Comparison of ENCODE assay signal across 9 cellular contexts in the genomic region with DNA sequence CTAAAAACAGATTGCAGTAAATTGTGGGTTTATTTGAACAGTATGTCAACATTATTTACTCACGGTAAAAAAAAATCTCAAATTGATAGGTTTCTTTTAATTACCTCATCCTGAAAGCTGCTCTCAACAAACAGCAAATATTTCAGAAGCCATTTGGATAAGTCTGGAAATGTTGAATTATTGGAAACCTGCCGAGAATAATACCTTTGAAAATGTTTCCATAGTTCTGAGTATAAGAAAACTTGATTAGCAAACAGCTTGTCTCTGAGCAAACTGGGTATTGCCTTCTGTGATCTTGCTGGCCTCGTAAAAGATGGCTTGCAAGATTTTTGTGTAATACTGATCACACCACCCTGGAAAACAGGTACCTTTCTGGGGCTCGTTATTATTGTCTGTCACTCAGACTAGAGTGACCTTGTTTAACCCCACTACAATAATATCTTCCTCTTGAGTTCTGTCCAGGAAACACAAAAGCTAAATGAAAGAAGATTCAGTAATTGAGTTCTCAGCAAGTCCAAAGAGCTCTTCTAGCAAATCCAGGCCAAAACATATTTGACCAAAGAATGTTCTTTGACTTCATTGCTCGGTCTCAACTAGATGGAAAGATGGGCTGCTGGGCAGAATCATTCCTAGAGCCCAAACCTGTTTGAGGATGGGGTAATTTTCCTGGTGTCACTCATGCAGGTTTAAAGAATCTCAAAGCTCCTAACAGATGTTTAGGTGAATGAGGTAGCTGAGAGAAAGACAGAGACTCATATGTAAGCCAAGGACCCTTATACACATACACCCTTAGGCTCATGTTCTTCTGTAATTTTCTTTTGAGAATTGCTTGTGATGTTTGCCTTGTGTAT.
DNase-seq lines count a peak whose midpoint lies in the region; ATAC-seq and TF ChIP-seq lines count a peak whose summit lies in the region.
"Had no signal": no experiment of that assay in that cellular context is flagged by ENCODE, and none has a peak within 500 bp of the region (broad histone marks: within the 10 kb centered on the region; RNA-seq: fewer than 3 reads in every experiment).

No MANE protein-coding gene starts in this region.

- H3K4me1 ChIP-seq in KMS-11 (ENCODE audit: low read depth, poor library complexity, severe bottlenecking) (peaks cover 32% of the 10 kb centered on the region), neuronal stem cell (ENCODE audit: control insufficient read depth in 2 of 2, insufficient read depth in 1 of 2, low read depth in 1 of 2, low read length in 2 of 2) (peaks cover 0 to 3% of the 10 kb centered on the region in 2 donors)

- H3K9ac ChIP-seq in KMS-11, result peak overlapping the region; percentile 97
- H3K9ac ChIP-seq in neuronal stem cell (ENCODE audit: low read depth, low read length, poor library complexity), result no peak overlapping the region

- H3K9me3 Mint-ChIP-seq in memory B cell, result peaks cover 2% of the 10 kb centered on the region

- no peak for ATAC-seq in memory B cell (ENCODE audit: low read depth)
- no peak for ATAC-seq in HG03039 (IDR thresholded peaks at IDR 0.05; ENCODE audit: unreplicated experiment)
- ATAC-seq in HG03135 (IDR thresholded peaks at IDR 0.05; ENCODE audit: unreplicated experiment), result no peak

- no peak overlapping the region for H2BK15ac ChIP-seq in neuronal stem cell (ENCODE audit: low read length)

- H2AFZ ChIP-seq in KMS-11 (ENCODE audit: low read depth) (peak overlapping the region; percentile 90), neuronal stem cell (ENCODE audit: low read length) (no peak overlapping the region)

- H3K27ac ChIP-seq in KMS-11, result peak overlapping the region; percentile 95
- peak overlapping the region; percentile 58 for H3K27ac ChIP-seq in angular gyrus (ENCODE audit: low read depth, low read length)
- H3K27ac ChIP-seq in neuronal stem cell (replicated peaks; ENCODE audit: low read length), result no peak overlapping the region

- no peaks in the 10 kb centered on the region for H3K36me3 Mint-ChIP-seq in memory B cell

- no peak overlapping the region for H3K27ac Mint-ChIP-seq in memory B cell

- H3K36me3 ChIP-seq in KMS-11 (ENCODE audit: insufficient read depth), result no peaks in the 10 kb centered on the region
- no peaks in the 10 kb centered on the region for H3K36me3 ChIP-seq in neuronal stem cell (replicated peaks in 1 of 2; ENCODE audit: control insufficient read depth in 2 of 2, insufficient read depth in 2 of 2, low read length in 2 of 2)
- H3K36me3 ChIP-seq: HAP-1 had no signal

- peaks cover 6% of the 10 kb centered on the region for H3K4me1 Mint-ChIP-seq in memory B cell

- H3K79me1 ChIP-seq in neuronal stem cell (ENCODE audit: low read depth, low read length), result no peaks in the 10 kb centered on the region

- no peaks in the 10 kb centered on the region for H3K79me2 ChIP-seq in KMS-11 (ENCODE audit: insufficient read depth, low read depth)

- no peak overlapping the region for H2BK120ac ChIP-seq in neuronal stem cell (ENCODE audit: low read depth, low read length)

- no peak for TF ChIP-seq CTCF in AG09319 (IDR thresholded peaks at IDR 0.05; ENCODE audit: low read depth, low read length)
- TF ChIP-seq CTCF in KMS-11 (conservative IDR thresholded peaks at IDR 0.05; ENCODE audit: low read depth, low read length), result no peak

- H2BK5ac ChIP-seq in neuronal stem cell (ENCODE audit: low read length), result no peak overlapping the region

- H3K18ac ChIP-seq in neuronal stem cell (ENCODE audit: low read length), result no peak overlapping the region

- H3K23ac ChIP-seq in neuronal stem cell (ENCODE audit: low read depth, low read length, poor library complexity), result no peak overlapping the region

- no peak overlapping the region for H2AK5ac ChIP-seq in neuronal stem cell (ENCODE audit: low read depth, low read length)

- H2BK12ac ChIP-seq in neuronal stem cell (ENCODE audit: low read length), result no peak overlapping the region

- peak overlapping the region; percentile 51 for H3K4me3 ChIP-seq in KMS-11 (IDR thresholded peaks at IDR 0.05; ENCODE audit: insufficient read depth, low read depth, low read length)
- no peak overlapping the region for H3K4me3 ChIP-seq in neuronal stem cell (ENCODE audit: low read length in 2 of 2)

- peaks cover 11% of the 10 kb centered on the region for H3K27me3 Mint-ChIP-seq in memory B cell

- no peak overlapping the region for H4K8ac ChIP-seq in neuronal stem cell (ENCODE audit: low read depth, low read length)

- no peak overlapping the region for H4K91ac ChIP-seq in neuronal stem cell (ENCODE audit: low read depth, low read length, poor library complexity)

- WGBS in neuronal stem cell (ENCODE audit: extremely low coverage in 2 of 2, insufficient read length in 2 of 2, insufficient replicate concordance in 1 of 2), 2 donors, result no CpG with 5 or more reads among the region's 5 CpGs

- peaks cover 0 to 2% of the 10 kb centered on the region in 2 donors for H3K9me3 ChIP-seq in neuronal stem cell (replicated peaks in 1 of 2; ENCODE audit: control insufficient read depth in 2 of 2, insufficient read depth in 1 of 2, low read depth in 1 of 2, low read length in 2 of 2)
- H3K9me3 ChIP-seq: HAP-1 had no signal

- H3K4me2 ChIP-seq in KMS-11 (peak overlapping the region; percentile 91), neuronal stem cell (ENCODE audit: insufficient read depth, low read length, poor library complexity, severe bottlenecking) (no peak overlapping the region)

- H3K4me3 Mint-ChIP-seq in memory B cell, result peak overlapping the region; percentile 90

- H3K14ac ChIP-seq in neuronal stem cell (ENCODE audit: low read length), result no peak overlapping the region

- peak; percentile 85 for DNase-seq in AG09319 (ENCODE audit: extremely low read depth, low read depth)
- no peak for DNase-seq in memory B cell (ENCODE audit: low spot score in 2 of 2)
- DNase-seq in activated gamma-delta T cell treated with Interleukin-2 at 50 U/mL for 16 hours, result no peak
- no peak for DNase-seq in neuronal stem cell (ENCODE audit: low spot score)

- H3K27me3 ChIP-seq in KMS-11 (ENCODE audit: insufficient read depth, low read depth) (no peaks in the 10 kb centered on the region), neuronal stem cell (ENCODE audit: control insufficient read depth in 3 of 3, insufficient read depth in 3 of 3, low read depth in 1 of 3, low read length in 3 of 3) (no peaks in the 10 kb centered on the region)

- H4K20me1 ChIP-seq in KMS-11 (ENCODE audit: insufficient read depth), result no peaks in the 10 kb centered on the region

- H3K4ac ChIP-seq in neuronal stem cell (ENCODE audit: low read length), result no peak overlapping the region
